14 cellular contexts compared by ENCODE assay signal in genomic region chr16:83717814-83718213, GRCh38.
DNase-seq lines count a peak whose midpoint lies in the region; ATAC-seq and TF ChIP-seq lines count a peak whose summit lies in the region.
"Had no signal": no experiment of that assay in that cellular context is flagged by ENCODE, and none has a peak within 500 bp of the region (broad histone marks: within the 10 kb centered on the region; RNA-seq: fewer than 3 reads in every experiment).

No MANE protein-coding gene starts in this region.

- H3K36me3 ChIP-seq in SJCRH30 (no peaks in the 10 kb centered on the region), tibial artery (no peaks in the 10 kb centered on the region), Caco-2 (ENCODE audit: control insufficient read depth, insufficient read depth, low read length) (no peaks in the 10 kb centered on the region)
- H3K36me3 ChIP-seq: neutrophil had no signal

- H3K4me1 ChIP-seq in SJCRH30: peaks cover 65% of the 10 kb centered on the region
- peaks cover 0 to 39% (median 17%) of the 10 kb centered on the region in 4 donors for H3K4me1 ChIP-seq in tibial artery
- no peaks in the 10 kb centered on the region for H3K4me1 ChIP-seq in Caco-2

- BruUV-seq in Caco-2 (replicated peaks; lab: Mats Ljungman, UMichigan): no TSS peak

- CTCF ChIA-PET in Caco-2 (lab: Charles Lee): no interaction called here

- no peaks in the 10 kb centered on the region for H3K36me3 Mint-ChIP-seq in Caco-2 (ENCODE audit: insufficient read depth, unreplicated experiment)
- H3K36me3 Mint-ChIP-seq: CD14-positive monocyte had no signal

- TF ChIP-seq CTCF in fibroblast of pulmonary artery (IDR thresholded peaks at IDR 0.05; ENCODE audit: low read length, missing control alignments) (no peak), tibial artery (IDR thresholded peaks at IDR 0.05) (no peak), Caco-2 (IDR thresholded peaks at IDR 0.05; ENCODE audit: insufficient read depth in 1 of 2, low read depth in 1 of 2, low read length in 1 of 2, severe bottlenecking in 1 of 2, unreplicated experiment in 1 of 2) (no peak)

- no peak for ATAC-seq in HG03565 (IDR thresholded peaks at IDR 0.05; ENCODE audit: unreplicated experiment)
- ATAC-seq: activated CD4-positive, CD25-positive, alpha-beta regulatory T cell treated with anti-CD3 and anti-CD28 coated beads, Interleukin-2, amount 50 U/mL, for 24 hours; esophagus mucosa had no signal

- no peaks in the 10 kb centered on the region for H3K9me3 Mint-ChIP-seq in Caco-2 (ENCODE audit: unreplicated experiment)
- H3K9me3 Mint-ChIP-seq: activated T-cell treated with anti-CD3 and anti-CD28 coated beads, Interleukin-2, amount 50 U/mL, for 24 hours had no signal

- H3K4me1 Mint-ChIP-seq in Caco-2 (ENCODE audit: low read depth, unreplicated experiment): no peaks in the 10 kb centered on the region

- DNase-seq in Daoy (ENCODE audit: low read depth) (peak; percentile 70), SJCRH30 (peak; percentile 86 to 95), fibroblast of pulmonary artery (ENCODE audit: low read depth) (peak; percentile 58), non-pigmented ciliary epithelial cell (ENCODE audit: low read depth) (peak; percentile 52), tibial artery (no peak), Caco-2 (no peak)
- no peak for DNase-seq in stimulated activated naive CD4-positive, alpha-beta T cell treated with Interleukin-2 at 50 U/mL for 16 hours (lab: John Stamatoyannopoulos, UW)
- DNase-seq: activated T-cell treated with anti-CD3 and anti-CD28 coated beads, Interleukin-2, amount 50 U/mL, for 24 hours; NCI-H1417 had no signal

- H3K4me3 ChIP-seq in SJCRH30 (peak overlapping the region; percentile 50), fibroblast of pulmonary artery (replicated peaks; ENCODE audit: low read depth, low read length) (no peak overlapping the region), tibial artery (no peak overlapping the region), Caco-2 (ENCODE audit: low read depth, low read length) (no peak overlapping the region)

- no peaks in the 10 kb centered on the region for H3K9me3 ChIP-seq in SJCRH30 (replicated peaks)
- H3K9me3 ChIP-seq in tibial artery: no peaks in the 10 kb centered on the region
- H3K9me3 ChIP-seq in Caco-2: no peaks in the 10 kb centered on the region
- H3K9me3 ChIP-seq: neutrophil had no signal

- H3K27me3 ChIP-seq in SJCRH30: no peaks in the 10 kb centered on the region
- no peaks in the 10 kb centered on the region for H3K27me3 ChIP-seq in tibial artery
- H3K27me3 ChIP-seq in Caco-2 (replicated peaks; ENCODE audit: control insufficient read depth, insufficient read depth, low read length): no peaks in the 10 kb centered on the region; the same call in 1 of the 2 replicates

- peaks cover 17% of the 10 kb centered on the region for H3K27me3 Mint-ChIP-seq in Caco-2 (ENCODE audit: insufficient read depth, unreplicated experiment)
- H3K27me3 Mint-ChIP-seq: activated T-cell treated with anti-CD3 and anti-CD28 coated beads, Interleukin-2, amount 50 U/mL, for 24 hours had no signal

- H3K27ac Mint-ChIP-seq in Caco-2 (ENCODE audit: unreplicated experiment): no peak overlapping the region
- H3K27ac Mint-ChIP-seq: activated T-cell treated with anti-CD3 and anti-CD28 coated beads, Interleukin-2, amount 50 U/mL, for 24 hours; CD14-positive monocyte had no signal

- POLR2A ChIA-PET in Caco-2 (lab: Charles Lee): no interaction called here

- H3K27ac ChIP-seq in SJCRH30 (peak overlapping the region; percentile 99), tibial artery (no peak overlapping the region)
- H3K27ac ChIP-seq: neutrophil had no signal

- intact Hi-C loops in tibial artery (cut with DNase I; ENCODE audit: low total_unique reads): no loop called here
- intact Hi-C loops in Caco-2 (cut with micrococcal nuclease; ENCODE audit: unreplicated experiment): no loop called here

- no peak overlapping the region for H3K4me3 Mint-ChIP-seq in Caco-2 (ENCODE audit: unreplicated experiment)
- H3K4me3 Mint-ChIP-seq: activated T-cell treated with anti-CD3 and anti-CD28 coated beads, Interleukin-2, amount 50 U/mL, for 24 hours; CD14-positive monocyte had no signal

Comparison
In these comparisons a context has a peak if more than half of its experiments do, and no peak if none do; other contexts are left out.
1. DNase-seq: peak in Daoy (single experiment), SJCRH30 (2 of 2), fibroblast of pulmonary artery (single experiment) and non-pigmented ciliary epithelial cell (single experiment); none in tibial artery (0 of 2), Caco-2 (0 of 2) and stimulated activated naive CD4-positive, alpha-beta T cell treated with Interleukin-2 at 50 U/mL for 16 hours (single experiment).